8 cellular contexts compared by ENCODE assay signal in genomic region chr4:39978378-39978775, GRCh38. TPM values are rescaled to one million over a fixed set of nuclear protein-coding genes. Genes with fewer than 3 reads are reported as not detected.
A peak's percentile ranks its signal among the peaks of the same experiment; 100 is the strongest.
DNase-seq lines count a peak whose midpoint lies in the region; ATAC-seq, FAIRE-seq and TF ChIP-seq lines count a peak whose summit lies in the region.

No MANE protein-coding gene starts in this region.

- H3K4me1 ChIP-seq in OCI-LY1 (ENCODE audit: insufficient read depth, low read length, severe bottlenecking) (peaks cover 30% of the 10 kb centered on the region), H1 (replicated peaks in 1 of 4; ENCODE audit: control insufficient read depth in 3 of 4, insufficient read depth in 4 of 4, low read length in 3 of 4) (peaks cover 0 to 2% (median 1%) of the 10 kb centered on the region in 4 experiments; a peak in 3 of 7 replicates), neuron (ENCODE audit: insufficient read depth, low read length) (peaks cover 12% of the 10 kb centered on the region)

- H3F3A ChIP-seq in OCI-LY1 (ENCODE audit: insufficient read depth, low read length), result no peaks in the 10 kb centered on the region

- no peak overlapping the region for H2BK15ac ChIP-seq in H1 (ENCODE audit: low read length)

- ATAC-seq in GM19035 (IDR thresholded peaks at IDR 0.05; ENCODE audit: unreplicated experiment), result no peak

- H3K9me3 ChIP-seq in OCI-LY1 (ENCODE audit: low read length) (no peaks in the 10 kb centered on the region), H1 (ENCODE audit: insufficient read depth in 2 of 2, low read depth in 1 of 2, low read length in 1 of 2) (no peaks in the 10 kb centered on the region), neuron (ENCODE audit: low read length) (no peaks in the 10 kb centered on the region)

- TF ChIP-seq RAD21 in H1 (IDR thresholded peaks at IDR 0.05 in 1 of 2, conservative IDR thresholded peaks at IDR 0.05 in 1 of 2; ENCODE audit: low read depth in 2 of 2, low read length in 2 of 2), result no peak

- H3K27ac ChIP-seq in C4-2B (peak overlapping the region; percentile 82), OCI-LY1 (ENCODE audit: low read depth, low read length, poor library complexity, severe bottlenecking) (peak overlapping the region; percentile 91), H1 (ENCODE audit: low read depth, low read length) (peak overlapping the region; percentile 69; the same call in 1 of the 2 replicates)

- H3K4me3 ChIP-seq in OCI-LY1 (ENCODE audit: low read depth, low read length, poor library complexity, severe bottlenecking) (peak overlapping the region; percentile 93), H1 (ENCODE audit: extremely low read depth in 1 of 4, insufficient read depth in 2 of 4, low read depth in 3 of 4, low read length in 4 of 4) (peak overlapping the region; percentile 26 to 95 (median 66)), neuron (ENCODE audit: low read length) (peak overlapping the region; percentile 85)

- H3K9ac ChIP-seq in OCI-LY1 (ENCODE audit: low read length), result peak overlapping the region; percentile 96
- H3K9ac ChIP-seq in H1 (replicated peaks in 1 of 4; ENCODE audit: extremely low read depth in 1 of 4, low read depth in 3 of 4, low read length in 3 of 4), result peak overlapping the region in 3 of 4 experiments; percentile 73 to 83 (median 81); a peak in 5 of 7 replicates

- no peak overlapping the region for H2BK20ac ChIP-seq in H1 (ENCODE audit: low read length)

- no peaks in the 10 kb centered on the region for H3K23me2 ChIP-seq in H1 (ENCODE audit: low read depth, low read length)

- H3K79me2 ChIP-seq in OCI-LY1 (ENCODE audit: insufficient read depth, low read length) (peaks cover 35% of the 10 kb centered on the region), H1 (ENCODE audit: control insufficient read depth in 1 of 2, insufficient read depth in 2 of 2, low read length in 2 of 2) (peaks cover 16 to 33% of the 10 kb centered on the region in 2 experiments)

- H3K27me3 ChIP-seq in OCI-LY1 (ENCODE audit: insufficient read depth, low read length), result no peaks in the 10 kb centered on the region
- no peaks in the 10 kb centered on the region for H3K27me3 ChIP-seq in H1 (replicated peaks in 1 of 4; ENCODE audit: control insufficient read depth in 3 of 4, extremely low read depth in 1 of 4, insufficient read depth in 3 of 4, low read length in 3 of 4)
- no peaks in the 10 kb centered on the region for H3K27me3 ChIP-seq in neuron (ENCODE audit: insufficient read depth, low read length)

- no peak overlapping the region for H3K23ac ChIP-seq in H1 (ENCODE audit: insufficient read length)

- H3K4me2 ChIP-seq in OCI-LY1 (ENCODE audit: low read length) (peak overlapping the region; percentile 98), H1 (ENCODE audit: insufficient read depth in 1 of 2, low read depth in 2 of 2, low read length in 2 of 2) (peak overlapping the region; percentile 22 to 87)

- no peak overlapping the region for H4K91ac ChIP-seq in H1 (replicated peaks; ENCODE audit: insufficient read length, low read length)

- TF ChIP-seq EP300 in H1 (IDR thresholded peaks at IDR 0.05; ENCODE audit: borderline replicate concordance in 1 of 2, low read depth in 2 of 2, low read length in 2 of 2), result no peak

- TF ChIP-seq CTCF in C4-2B (conservative IDR thresholded peaks at IDR 0.05), result no peak
- no peak for TF ChIP-seq CTCF in OCI-LY1 (IDR thresholded peaks at IDR 0.05; ENCODE audit: low read length)
- no peak for TF ChIP-seq CTCF in H1 (IDR thresholded peaks at IDR 0.05; ENCODE audit: control extremely low read depth in 1 of 3, insufficient read depth in 1 of 3, low read depth in 1 of 3, low read length in 3 of 3)
- no peak for TF ChIP-seq CTCF in GM10248 (IDR thresholded peaks at IDR 0.05; ENCODE audit: control extremely low read depth, extremely low read depth, low read depth, missing control alignments)

- H2BK120ac ChIP-seq in H1 (replicated peaks; ENCODE audit: low read depth, low read length), result no peak overlapping the region

- H3K18ac ChIP-seq in H1 (ENCODE audit: extremely low read depth, low read length), result 0 out of 2 replicates have a peak overlapping the region, but pooled peaks have one; percentile 29

- peak overlapping the region; percentile 65 for H3K4ac ChIP-seq in H1 (replicated peaks; ENCODE audit: insufficient read length, low read depth, low read length)

- POLR2A ChIA-PET in H1 (lab: Charles Lee; ENCODE audit: partially characterized antibody), result interaction anchor here (0.7 to 2.0 kb wide), 4 partner anchors 75 to 451 kb away, joined by 3 to 15 read pairs (median 4); partner anchors contain the start of genes N4BP2, SMIM14 and UGDH
- POLR2A ChIA-PET in GM10248 (lab: Yijun Ruan, JAX), result no interaction called here

- peak overlapping the region; percentile 96 for H3K56ac ChIP-seq in H1 (replicated peaks; ENCODE audit: insufficient read length, low read depth, low read length)

- H4K20me1 ChIP-seq in OCI-LY1 (ENCODE audit: insufficient read depth, low read length) (no peaks in the 10 kb centered on the region), H1 (replicated peaks in 1 of 2; ENCODE audit: control insufficient read depth in 1 of 2, insufficient read depth in 2 of 2, low read length in 2 of 2) (peaks cover 5% of the 10 kb centered on the region in 2 experiments)

- DNase-seq in H1 (ENCODE audit: low read depth in 1 of 2, low spot score in 2 of 2), result no peak
- DNase-seq in GM10248 (ENCODE audit: extremely low spot score), result no peak
- no peak for DNase-seq in SIG-M5 treated with dmso at 0.1 percent for 504 hours (lab: John Stamatoyannopoulos, UW; ENCODE audit: unreplicated experiment)
- DNase-seq in midbrain (lab: John Stamatoyannopoulos, UW), result no peak

- H3K36me3 ChIP-seq in OCI-LY1 (ENCODE audit: insufficient read depth, low read length), result peaks cover 28% of the 10 kb centered on the region
- H3K36me3 ChIP-seq in H1 (ENCODE audit: control insufficient read depth in 2 of 4, insufficient read depth in 4 of 4, low read length in 3 of 4), result peaks cover 2 to 20% (median 9%) of the 10 kb centered on the region in 4 experiments; a peak in 5 of 8 replicates
- H3K36me3 ChIP-seq in neuron (ENCODE audit: insufficient read depth, low read length), result peaks cover 21% of the 10 kb centered on the region

- TF ChIP-seq POLR2A in H1 (IDR thresholded peaks at IDR 0.05; ENCODE audit: control extremely low read depth in 1 of 2, low read depth in 2 of 2, low read length in 2 of 2), result no peak

- peak overlapping the region; percentile 95; the same call in 1 of the 2 replicates for H4K8ac ChIP-seq in H1 (ENCODE audit: extremely low read depth, insufficient read depth, low read length)

- 36% methylated on average over 5 of the region's 5 CpGs; no CpG with 5 or more reads in 1 of the 2 experiments for WGBS in H1 (ENCODE audit: extremely low coverage in 1 of 2, insufficient coverage in 1 of 2, insufficient read length in 1 of 2, insufficient replicate concordance in 2 of 2, low coverage in 1 of 2, low lambda C conversion rate in 2 of 2, missing lambda C conversion rate in 1 of 2), 2 experiments

- no peak overlapping the region for H4K5ac ChIP-seq in H1 (ENCODE audit: insufficient read length, low read depth, low read length)

- FAIRE-seq in H1 (lab: Jason Lieb, UNC), result no peak

- 0 out of 2 replicates have a peak, but pooled peaks cover 2% of the 10 kb centered on the region for H3K79me1 ChIP-seq in H1 (ENCODE audit: low read depth, low read length)

- H2BK5ac ChIP-seq in H1 (ENCODE audit: low read depth, low read length), result peak overlapping the region; percentile 91; the same call in 1 of the 2 replicates

- H3K9me2 ChIP-seq in OCI-LY1 (ENCODE audit: low read depth, low read length), result no peaks in the 10 kb centered on the region

- no peak overlapping the region for H3K14ac ChIP-seq in H1 (ENCODE audit: insufficient read length)

- H2AFZ ChIP-seq in OCI-LY1 (ENCODE audit: low read length), result peak overlapping the region; percentile 69
- H2AFZ ChIP-seq in H1 (ENCODE audit: low read length), result peak overlapping the region; percentile 99
- peak overlapping the region; percentile 97 for H2AFZ ChIP-seq in neuron (ENCODE audit: low read depth, low read length)

- CTCF ChIA-PET in H1 (lab: Charles Lee; ENCODE audit: partially characterized antibody) (interaction anchor here (0.7 to 1.5 kb wide), 12 partner anchors 11 to 509 kb away, joined by 3 to 5 read pairs (median 4); no protein-coding TSS in a partner anchor), GM10248 (lab: Yijun Ruan, JAX) (interaction anchor here (0.6 to 1.5 kb wide), 29 partner anchors 8 to 512 kb away, joined by 3 to 14 read pairs (median 3); no protein-coding TSS in a partner anchor)

- H2AK5ac ChIP-seq in H1 (ENCODE audit: low read depth, low read length), result no peak overlapping the region

- no peak overlapping the region; the same call in 1 of the 2 replicates for H2BK12ac ChIP-seq in H1 (ENCODE audit: low read depth, low read length)

TF ChIP-seq in H1, 55 proteins besides CTCF, POLR2A, EP300 and RAD21:
- TF ChIP-seq CEBPB (IDR thresholded peaks at IDR 0.05; ENCODE audit: low read depth, low read length) (no peak), SRF (IDR thresholded peaks at IDR 0.05; ENCODE audit: low read depth, low read length) (no peak), TBP (IDR thresholded peaks at IDR 0.05; ENCODE audit: low read depth, low read length) (no peak), KDM4A (IDR thresholded peaks at IDR 0.05; ENCODE audit: low read depth, low read length, severe bottlenecking) (no peak), EZH2 (IDR thresholded peaks at IDR 0.05; ENCODE audit: low read depth, low read length, severe bottlenecking) (no peak), SIRT6 (IDR thresholded peaks at IDR 0.05; ENCODE audit: low read length) (no peak), ZNF274 (IDR thresholded peaks at IDR 0.05; ENCODE audit: borderline replicate concordance, extremely low read depth, low read length) (no peak), KDM1A (IDR thresholded peaks at IDR 0.05; ENCODE audit: borderline replicate concordance, low read length) (no peak), CBX5 (IDR thresholded peaks at IDR 0.05; ENCODE audit: low read depth, low read length) (no peak), SP2 (IDR thresholded peaks at IDR 0.05; ENCODE audit: low read length) (no peak)
- TF ChIP-seq, protein P1, sequence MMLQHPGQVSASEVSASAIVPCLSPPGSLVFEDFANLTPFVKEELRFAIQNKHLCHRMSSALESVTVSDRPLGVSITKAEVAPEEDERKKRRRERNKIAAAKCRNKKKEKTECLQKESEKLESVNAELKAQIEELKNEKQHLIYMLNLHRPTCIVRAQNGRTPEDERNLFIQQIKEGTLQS (IDR thresholded peaks at IDR 0.05; ENCODE audit: insufficient read depth, low read depth, low read length), result no peak

RNA-seq across cellular contexts. Expression of gene PDS5A, which starts 0.7 kb away (rescaled TPM):
- total RNA-seq in H1 (2021; fragmentation: NEBNext Ultra II Directional; extraction: Animal tissue kit (Norgen Biotek cat#: 25700)), result 73.8 and 76.6 TPM in 2 replicates
- 10.1 and 15.5 TPM in 2 replicates for polyA plus RNA-seq in H1 (2011; rRNA removed)
- polyA plus RNA-seq in H1 (2011; cell fraction: cytosol; rRNA removed), result 21.8 TPM
- 15.1 TPM for polyA plus RNA-seq in H1 (2011; cell fraction: nucleus; rRNA removed)
- 19.9 to 69.7 TPM (median 27.8 TPM) in 4 replicates for polyA plus RNA-seq in H1 (2012, experiment 1 of 2)
- 1.6 TPM for polyA plus RNA-seq in H1 (2012, experiment 2 of 2)
- polyA plus RNA-seq in H1 (2013, experiment 1 of 2), result 30.6 TPM
- polyA plus RNA-seq in H1 (2013, experiment 2 of 2), result 29.6 TPM
- 66.4 and 101 TPM in 2 replicates for polyA minus RNA-seq in H1 (2011; rRNA and poly(A)+ RNA removed)
- 82.9 TPM for polyA minus RNA-seq in H1 (2011; cell fraction: cytosol; rRNA and poly(A)+ RNA removed)
- 150 TPM for polyA minus RNA-seq in H1 (2011; cell fraction: nucleus; rRNA and poly(A)+ RNA removed)
